ENCODE assay signal across 8 cellular contexts in genomic region chr9:34375901-34376595, GRCh38. TPM values are rescaled to one million over a fixed set of nuclear protein-coding genes. Genes with fewer than 3 reads are reported as not detected.
DNase-seq lines count a peak whose midpoint lies in the region; ATAC-seq and TF ChIP-seq lines count a peak whose summit lies in the region.

No MANE protein-coding gene starts in this region.

- H3K4me1 Mint-ChIP-seq in glutamatergic neuron (ENCODE audit: low read depth, unreplicated experiment): peaks cover 18% of the 10 kb centered on the region

- peaks cover 9% of the 10 kb centered on the region for H3K36me3 Mint-ChIP-seq in glutamatergic neuron (ENCODE audit: unreplicated experiment)

- peaks cover 17% of the 10 kb centered on the region for H3K27me3 ChIP-seq in neuron (ENCODE audit: insufficient read depth, low read length)

- peaks cover 4% of the 10 kb centered on the region for H3K36me3 ChIP-seq in neuron (ENCODE audit: insufficient read depth, low read length)

- H3K9me3 Mint-ChIP-seq in glutamatergic neuron (ENCODE audit: unreplicated experiment): peaks cover 15% of the 10 kb centered on the region

- peak; percentile 32 for ATAC-seq in GM21528 (IDR thresholded peaks at IDR 0.05; ENCODE audit: low FRiP score, unreplicated experiment)
- ATAC-seq in GM18858 (IDR thresholded peaks at IDR 0.05; ENCODE audit: unreplicated experiment): no peak
- no peak for ATAC-seq in GM19463 (IDR thresholded peaks at IDR 0.05; ENCODE audit: unreplicated experiment)

- peak overlapping the region; percentile 76 for H2AFZ ChIP-seq in neuron (ENCODE audit: low read depth, low read length)

- peak overlapping the region; percentile 88 for H3K4me3 Mint-ChIP-seq in glutamatergic neuron (ENCODE audit: unreplicated experiment)

- H3K27ac Mint-ChIP-seq in glutamatergic neuron (ENCODE audit: unreplicated experiment): peak overlapping the region; percentile 76

- peak overlapping the region; percentile 61 for H3K27ac ChIP-seq in C4-2B

- H3K4me1 ChIP-seq in neuron (ENCODE audit: insufficient read depth, low read length): peaks cover 14% of the 10 kb centered on the region

- H3K9me3 ChIP-seq in neuron (ENCODE audit: low read length): peaks cover 11% of the 10 kb centered on the region

- H3K4me3 ChIP-seq in neuron (ENCODE audit: low read length): peak overlapping the region; percentile 59

- peaks cover 19% of the 10 kb centered on the region for H3K27me3 Mint-ChIP-seq in glutamatergic neuron (ENCODE audit: unreplicated experiment)

- TF ChIP-seq CTCF in C4-2B (conservative IDR thresholded peaks at IDR 0.05) (peak; percentile 62), glutamatergic neuron (IDR thresholded peaks at IDR 0.05; ENCODE audit: partially characterized antibody, unreplicated experiment) (peak; percentile 15)

- DNase-seq in NCI-H774 (lab: John Stamatoyannopoulos, UW) (peak; percentile 29), glutamatergic neuron (peak; percentile 67)
- peak; percentile 50 for DNase-seq in activated effector memory CD4-positive, alpha-beta T cell treated with Interleukin-2 at 50 U/mL for 16 hours

RNA-seq across cellular contexts. Expression of gene MYORG, which starts 0.7 kb away (rescaled TPM):
- total RNA-seq in glutamatergic neuron (ENCODE audit: unreplicated experiment): 4.6 TPM

RNA-seq across cellular contexts. Expression of gene NUDT2, which starts 46.7 kb away (rescaled TPM):
- 7.2 TPM for total RNA-seq in glutamatergic neuron (ENCODE audit: unreplicated experiment)

RNA-seq across cellular contexts. Expression of gene KIF24, which starts 47.0 kb away (rescaled TPM):
- total RNA-seq in glutamatergic neuron (ENCODE audit: unreplicated experiment): 0.78 TPM
